In the genomic region with DNA sequence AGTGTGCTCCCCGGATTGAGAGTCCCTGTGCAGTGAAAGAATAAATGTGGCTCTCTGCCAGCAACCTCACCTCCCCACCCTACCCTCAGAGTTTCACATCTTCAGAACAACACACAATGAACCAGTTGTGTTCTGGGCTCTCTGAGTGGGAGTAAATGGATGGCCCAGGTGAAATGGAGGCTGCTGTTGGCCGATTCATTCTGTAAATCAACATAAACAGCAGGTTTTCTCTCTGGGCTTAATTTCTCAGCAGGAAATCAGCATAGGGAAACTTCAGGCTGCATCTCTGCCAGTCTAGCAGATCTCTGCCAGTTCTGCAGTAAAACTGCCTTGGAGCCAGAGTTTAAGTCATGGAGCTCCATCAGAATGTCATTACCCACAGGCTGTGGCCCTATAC, we compare ENCODE assay signal across 17 cellular contexts. TPM values are rescaled to one million over a fixed set of nuclear protein-coding genes. Genes with fewer than 3 reads are reported as not detected.
DNase-seq lines count a peak whose midpoint lies in the region; ATAC-seq and TF ChIP-seq lines count a peak whose summit lies in the region.
"Had no signal": no experiment of that assay in that cellular context is flagged by ENCODE, and none has a peak within 500 bp of the region (broad histone marks: within the 10 kb centered on the region; RNA-seq: fewer than 3 reads in every experiment).

No MANE protein-coding gene starts in this region.

- no peak for TF ChIP-seq CTCF in KMS-11 (conservative IDR thresholded peaks at IDR 0.05; ENCODE audit: low read depth, low read length)

- peak overlapping the region; percentile 69; the same call in 1 of the 2 replicates for H3K9ac ChIP-seq in KMS-11

- peaks cover 12 to 58% (median 40%) of the 10 kb centered on the region in 4 donors for H3K4me1 Mint-ChIP-seq in naive thymus-derived CD8-positive, alpha-beta T cell

- no peaks in the 10 kb centered on the region for H3K79me2 ChIP-seq in KMS-11 (ENCODE audit: insufficient read depth, low read depth)

- peak overlapping the region; percentile 90 for H3K4me2 ChIP-seq in KMS-11

- H3K4me3 ChIP-seq in KMS-11 (IDR thresholded peaks at IDR 0.05; ENCODE audit: insufficient read depth, low read depth, low read length) = no peak overlapping the region
- H3K4me3 ChIP-seq: lung, psoas muscle, testis had no signal

- H3K4me3 Mint-ChIP-seq in naive thymus-derived CD8-positive, alpha-beta T cell = peak overlapping the region in 1 of 10 donors; percentile 13
- H3K4me3 Mint-ChIP-seq: activated naive CD4-positive, alpha-beta T cell treated with anti-CD3 and anti-CD28 coated beads, Interleukin-2, amount 50 U/mL, for 24 hours had no signal

- ATAC-seq in naive thymus-derived CD8-positive, alpha-beta T cell = peak in 1 of 2 donors; percentile 24
- ATAC-seq in GM19351 (IDR thresholded peaks at IDR 0.05; ENCODE audit: unreplicated experiment) (no peak), left cardiac atrium (no peak)
- ATAC-seq: psoas muscle had no signal

- DNase-seq in DMS 273 (lab: John Stamatoyannopoulos, UW; ENCODE audit: unreplicated experiment) (peak; percentile 18), DMS 273 treated with DMSO at 0.1 percent for 48 hours (lab: John Stamatoyannopoulos, UW) (no peak), islet precursor cell (no peak), left cardiac atrium (no peak)
- peak in 1 of 10 donors; percentile 18 for DNase-seq in naive thymus-derived CD8-positive, alpha-beta T cell
- DNase-seq: DMS79; effector CD8-positive, alpha-beta T cell; NCI-H226; psoas muscle; stimulated activated CD4-positive, alpha-beta T cell treated with anti-CD3 and anti-CD28 coated beads, Interleukin-4, amount 100 ng/mL, for 24 hours; testis had no signal

- peak overlapping the region in 6 of 10 donors; percentile 3 to 83 (median 44) for H3K27ac Mint-ChIP-seq in naive thymus-derived CD8-positive, alpha-beta T cell
- H3K27ac Mint-ChIP-seq: activated naive CD4-positive, alpha-beta T cell treated with anti-CD3 and anti-CD28 coated beads, Interleukin-2, amount 50 U/mL, for 24 hours had no signal

- no peak overlapping the region for H2AFZ ChIP-seq in KMS-11 (ENCODE audit: low read depth)

- H3K36me3 Mint-ChIP-seq in naive thymus-derived CD8-positive, alpha-beta T cell = peaks cover 0 to 28% (median 0%) of the 10 kb centered on the region in 3 donors

- H3K4me1 ChIP-seq in KMS-11 (ENCODE audit: low read depth, poor library complexity, severe bottlenecking) = peaks cover 79% of the 10 kb centered on the region
- H3K4me1 ChIP-seq: psoas muscle had no signal

- H3K27me3 ChIP-seq in KMS-11 (ENCODE audit: insufficient read depth, low read depth) = no peaks in the 10 kb centered on the region
- H3K27me3 ChIP-seq: testis had no signal

- H4K20me1 ChIP-seq in KMS-11 (ENCODE audit: insufficient read depth) = no peaks in the 10 kb centered on the region

- POLR2A ChIA-PET in naive thymus-derived CD8-positive, alpha-beta T cell (lab: Charles Lee) = interaction anchor here (0.6 kb wide), 1 partner anchor 119 kb away, joined by 3 read pairs; a partner anchor contains a TSS

- H3K27me3 Mint-ChIP-seq in naive thymus-derived CD8-positive, alpha-beta T cell = no peaks in the 10 kb centered on the region
- H3K27me3 Mint-ChIP-seq: activated naive CD4-positive, alpha-beta T cell treated with anti-CD3 and anti-CD28 coated beads, Interleukin-2, amount 50 U/mL, for 24 hours had no signal

- H3K9me3 Mint-ChIP-seq in naive thymus-derived CD8-positive, alpha-beta T cell = no peaks in the 10 kb centered on the region
- H3K9me3 Mint-ChIP-seq: activated naive CD4-positive, alpha-beta T cell treated with anti-CD3 and anti-CD28 coated beads, Interleukin-2, amount 50 U/mL, for 24 hours had no signal

- H3K27ac ChIP-seq in KMS-11 (peak overlapping the region; percentile 98), angular gyrus (ENCODE audit: low read depth, low read length) (peak overlapping the region; percentile 32)
- H3K27ac ChIP-seq: 22Rv1, psoas muscle, testis had no signal

- H3K36me3 ChIP-seq in KMS-11 (ENCODE audit: insufficient read depth) = peaks cover 7% of the 10 kb centered on the region; the same call in 1 of the 2 replicates

- intact Hi-C loops in left cardiac atrium (cut with DNase I) = no loop called here

RNA-seq across cellular contexts. Expression of a gene that starts 54.6 kb away (rescaled TPM):
- total RNA-seq in naive thymus-derived CD8-positive, alpha-beta T cell = 10 to 100 TPM; 40.8 to 45.1 TPM
- polyA plus RNA-seq in naive thymus-derived CD8-positive, alpha-beta T cell = 10 to 100 TPM in 1 of 3 donors, 1 to 10 TPM in 2; 2.7 to 10.5 (median 4.8) TPM
- 10 to 100 TPM; 57.7 to 78.6 TPM for total RNA-seq in left cardiac atrium
